In genomic region chr10:11685787-11686218, GRCh38 we compare ENCODE assay signal across 8 cellular contexts. TPM values are rescaled to one million over a fixed set of nuclear protein-coding genes. Genes with fewer than 3 reads are reported as not detected.
A peak's percentile ranks its signal among the peaks of the same experiment; 100 is the strongest.
DNase-seq lines count a peak whose midpoint lies in the region; ATAC-seq lines count a peak whose summit lies in the region.

No MANE protein-coding gene starts in this region.

- H3K4me3 Mint-ChIP-seq in activated T-cell treated with anti-CD3 and anti-CD28 coated beads, Interleukin-2, amount 50 U/mL, for 4 hours = peak overlapping the region; percentile 66

- ATAC-seq in activated T-cell treated with anti-CD3 and anti-CD28 coated beads, Interleukin-2, amount 50 U/mL, for 4 hours = no peak
- ATAC-seq in left cardiac atrium = peak in 1 of 2 donors; percentile 45
- ATAC-seq in GM19328 (IDR thresholded peaks at IDR 0.05; ENCODE audit: unreplicated experiment) = no peak
- no peak for ATAC-seq in GM21381 (IDR thresholded peaks at IDR 0.05; ENCODE audit: unreplicated experiment)

- H3K9me3 Mint-ChIP-seq in activated T-cell treated with anti-CD3 and anti-CD28 coated beads, Interleukin-2, amount 50 U/mL, for 4 hours = no peaks in the 10 kb centered on the region

- intact Hi-C loops in left cardiac atrium (cut with DNase I) = no loop called here

- H3K36me3 Mint-ChIP-seq in activated T-cell treated with anti-CD3 and anti-CD28 coated beads, Interleukin-2, amount 50 U/mL, for 4 hours (ENCODE audit: insufficient read depth) = no peaks in the 10 kb centered on the region

- DNase-seq in activated T-cell treated with anti-CD3 and anti-CD28 coated beads for 4 hours = peak; percentile 26
- no peak for DNase-seq in activated T-cell treated with anti-CD3 and anti-CD28 coated beads, Interleukin-2, amount 50 U/mL, for 48 hours
- peak; percentile 7 for DNase-seq in NCI-H2196 treated with DMSO at 0.1 percent for 48 hours (lab: John Stamatoyannopoulos, UW; ENCODE audit: unreplicated experiment)
- peak; percentile 30 for DNase-seq in activated T-cell treated with anti-CD3 and anti-CD28 coated beads, Interleukin-2, amount 50 U/mL, for 4 hours
- peak; percentile 80 for DNase-seq in left cardiac atrium
- peak in 2 of 3 experiments; percentile 9 to 19 for DNase-seq in stimulated activated CD4-positive, alpha-beta T cell treated with anti-CD3 and anti-CD28 coated beads, TNF-alpha, amount 100 ng/mL, for 24 hours (ENCODE audit: low read depth in 3 of 3)

- H3K4me1 Mint-ChIP-seq in activated T-cell treated with anti-CD3 and anti-CD28 coated beads, Interleukin-2, amount 50 U/mL, for 4 hours (ENCODE audit: low read depth) = peaks cover 55% of the 10 kb centered on the region

- H3K27me3 Mint-ChIP-seq in activated T-cell treated with anti-CD3 and anti-CD28 coated beads, Interleukin-2, amount 50 U/mL, for 4 hours (ENCODE audit: low read depth) = no peaks in the 10 kb centered on the region

RNA-seq across cellular contexts. Expression of gene ECHDC3, which starts 56.4 kb away (rescaled TPM):
- total RNA-seq in activated T-cell treated with anti-CD3 and anti-CD28 coated beads, Interleukin-2, amount 50 U/mL, for 4 hours = 1 to 10 TPM; 1.1 to 2.0 (median 1.8) TPM
- total RNA-seq in left cardiac atrium = 10 to 100 TPM; 55.7 to 56.1 TPM

Comparison
In these comparisons a context has a peak if more than half of its experiments do, and no peak if none do; other contexts are left out.
1. DNase-seq: peak in activated T-cell treated with anti-CD3 and anti-CD28 coated beads for 4 hours (single experiment), NCI-H2196 treated with DMSO at 0.1 percent for 48 hours (single experiment), activated T-cell treated with anti-CD3 and anti-CD28 coated beads, Interleukin-2, amount 50 U/mL, for 4 hours (single experiment), left cardiac atrium (single experiment) and stimulated activated CD4-positive, alpha-beta T cell treated with anti-CD3 and anti-CD28 coated beads, TNF-alpha, amount 100 ng/mL, for 24 hours (2 of 3); none in activated T-cell treated with anti-CD3 and anti-CD28 coated beads, Interleukin-2, amount 50 U/mL, for 48 hours (0 of 2).
2. RNA of gene ECHDC3, which starts 56.4 kb away (total RNA-seq): 55.7 to 56.1 TPM in left cardiac atrium; 1.1 to 2.0 TPM in activated T-cell treated with anti-CD3 and anti-CD28 coated beads, Interleukin-2, amount 50 U/mL, for 4 hours; every median in the first group is over 10 times any median in the second.